ENCODE assay signal across 8 cellular contexts in genomic region chr3:117898722-117899121, GRCh38.
DNase-seq lines count a peak whose midpoint lies in the region; ATAC-seq and TF ChIP-seq lines count a peak whose summit lies in the region.

No MANE protein-coding gene starts in this region.

- CTCF ChIA-PET in RWPE1 (lab: Yijun Ruan, JAX), result no interaction called here

- H3K27ac ChIP-seq in RWPE1, result no peak overlapping the region

- H3K4me1 Mint-ChIP-seq in brain, result peaks cover 18% of the 10 kb centered on the region
- no peaks in the 10 kb centered on the region for H3K4me1 Mint-ChIP-seq in activated T-cell treated with anti-CD3 and anti-CD28 coated beads, Interleukin-2, amount 50 U/mL, for 4 hours (ENCODE audit: low read depth)
- H3K4me1 Mint-ChIP-seq in activated naive CD8-positive, alpha-beta T cell treated with anti-CD3 and anti-CD28 coated beads, Interleukin-2, amount 50 U/mL, for 24 hours, result no peaks in the 10 kb centered on the region

- peak; percentile 77 for ATAC-seq in HG03442 (IDR thresholded peaks at IDR 0.05; ENCODE audit: unreplicated experiment)
- ATAC-seq in activated T-cell treated with anti-CD3 and anti-CD28 coated beads, Interleukin-2, amount 50 U/mL, for 4 hours, result no peak
- ATAC-seq in activated naive CD8-positive, alpha-beta T cell treated with anti-CD3 and anti-CD28 coated beads, Interleukin-2, amount 50 U/mL, for 24 hours, result no peak

- peaks cover 6 to 27% (median 21%) of the 10 kb centered on the region in 5 experiments for H3K9me3 Mint-ChIP-seq in brain
- peaks cover 14% of the 10 kb centered on the region for H3K9me3 Mint-ChIP-seq in activated T-cell treated with anti-CD3 and anti-CD28 coated beads, Interleukin-2, amount 50 U/mL, for 4 hours
- peaks cover 15% of the 10 kb centered on the region for H3K9me3 Mint-ChIP-seq in activated naive CD8-positive, alpha-beta T cell treated with anti-CD3 and anti-CD28 coated beads, Interleukin-2, amount 50 U/mL, for 24 hours

- POLR2A ChIA-PET in RWPE1 (lab: Yijun Ruan, JAX; ENCODE audit: low non-redundant PET), result no interaction called here

- TF ChIP-seq CTCF in brain (conservative IDR thresholded peaks at IDR 0.05) (peak in 1 of 2 experiments; percentile 47), RWPE1 (conservative IDR thresholded peaks at IDR 0.05; ENCODE audit: low read depth) (no peak)

- H3K27ac Mint-ChIP-seq in brain, result peak overlapping the region; percentile 10 to 78 (median 59)
- no peak overlapping the region for H3K27ac Mint-ChIP-seq in activated naive CD8-positive, alpha-beta T cell treated with anti-CD3 and anti-CD28 coated beads, Interleukin-2, amount 50 U/mL, for 24 hours

- no peaks in the 10 kb centered on the region for H3K27me3 Mint-ChIP-seq in brain
- no peaks in the 10 kb centered on the region for H3K27me3 Mint-ChIP-seq in activated T-cell treated with anti-CD3 and anti-CD28 coated beads, Interleukin-2, amount 50 U/mL, for 4 hours (ENCODE audit: low read depth)
- H3K27me3 Mint-ChIP-seq in activated naive CD8-positive, alpha-beta T cell treated with anti-CD3 and anti-CD28 coated beads, Interleukin-2, amount 50 U/mL, for 24 hours, result no peaks in the 10 kb centered on the region

- peak; percentile 71 for DNase-seq in DMS 273 (lab: John Stamatoyannopoulos, UW; ENCODE audit: unreplicated experiment)
- no peak for DNase-seq in DMS 273 treated with DMSO at 0.1 percent for 48 hours (lab: John Stamatoyannopoulos, UW)
- peak; percentile 23 for DNase-seq in putamen (ENCODE audit: low spot score)
- no peak for DNase-seq in activated T-cell treated with anti-CD3 and anti-CD28 coated beads, Interleukin-2, amount 50 U/mL, for 4 hours
- no peak for DNase-seq in RWPE1 (ENCODE audit: low spot score)
- DNase-seq in activated naive CD8-positive, alpha-beta T cell treated with anti-CD3 and anti-CD28 coated beads, Interleukin-2, amount 50 U/mL, for 24 hours, result no peak

- H3K4me3 Mint-ChIP-seq in brain, result no peak overlapping the region
- H3K4me3 Mint-ChIP-seq in activated T-cell treated with anti-CD3 and anti-CD28 coated beads, Interleukin-2, amount 50 U/mL, for 4 hours, result no peak overlapping the region
- H3K4me3 Mint-ChIP-seq in activated naive CD8-positive, alpha-beta T cell treated with anti-CD3 and anti-CD28 coated beads, Interleukin-2, amount 50 U/mL, for 24 hours, result no peak overlapping the region

- peaks cover 15% of the 10 kb centered on the region for H3K36me3 Mint-ChIP-seq in brain
- H3K36me3 Mint-ChIP-seq in activated T-cell treated with anti-CD3 and anti-CD28 coated beads, Interleukin-2, amount 50 U/mL, for 4 hours (ENCODE audit: insufficient read depth), result no peaks in the 10 kb centered on the region
- H3K36me3 Mint-ChIP-seq in activated naive CD8-positive, alpha-beta T cell treated with anti-CD3 and anti-CD28 coated beads, Interleukin-2, amount 50 U/mL, for 24 hours (ENCODE audit: low read depth), result no peaks in the 10 kb centered on the region

Comparison
In these comparisons a context has a peak if more than half of its experiments do, and no peak if none do; other contexts are left out.
1. DNase-seq: peak in DMS 273 (single experiment) and putamen (single experiment); none in DMS 273 treated with DMSO at 0.1 percent for 48 hours (single experiment), activated T-cell treated with anti-CD3 and anti-CD28 coated beads, Interleukin-2, amount 50 U/mL, for 4 hours (single experiment), RWPE1 (single experiment) and activated naive CD8-positive, alpha-beta T cell treated with anti-CD3 and anti-CD28 coated beads, Interleukin-2, amount 50 U/mL, for 24 hours (single experiment).